1 cellular context compared by ENCODE assay signal in genomic region chr9:129486496-129487306, GRCh38.
TF ChIP-seq lines count a peak whose summit lies in the region.

No MANE protein-coding gene starts in this region.

TF ChIP-seq in HCT116, 20 proteins besides CTCF, POLR2A, EP300 and RAD21 (continued from another document):
- TF ChIP-seq, protein P1, sequence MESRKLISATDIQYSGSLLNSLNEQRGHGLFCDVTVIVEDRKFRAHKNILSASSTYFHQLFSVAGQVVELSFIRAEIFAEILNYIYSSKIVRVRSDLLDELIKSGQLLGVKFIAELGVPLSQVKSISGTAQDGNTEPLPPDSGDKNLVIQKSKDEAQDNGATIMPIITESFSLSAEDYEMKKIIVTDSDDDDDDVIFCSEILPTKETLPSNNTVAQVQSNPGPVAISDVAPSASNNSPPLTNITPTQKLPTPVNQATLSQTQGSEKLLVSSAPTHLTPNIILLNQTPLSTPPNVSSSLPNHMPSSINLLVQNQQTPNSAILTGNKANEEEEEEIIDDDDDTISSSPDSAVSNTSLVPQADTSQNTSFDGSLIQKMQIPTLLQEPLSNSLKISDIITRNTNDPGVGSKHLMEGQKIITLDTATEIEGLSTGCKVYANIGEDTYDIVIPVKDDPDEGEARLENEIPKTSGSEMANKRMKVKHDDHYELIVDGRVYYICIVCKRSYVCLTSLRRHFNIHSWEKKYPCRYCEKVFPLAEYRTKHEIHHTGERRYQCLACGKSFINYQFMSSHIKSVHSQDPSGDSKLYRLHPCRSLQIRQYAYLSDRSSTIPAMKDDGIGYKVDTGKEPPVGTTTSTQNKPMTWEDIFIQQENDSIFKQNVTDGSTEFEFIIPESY (IDR thresholded peaks at IDR 0.05; ENCODE audit: extremely low read depth, insufficient replicate concordance, low read length), result no peak
- TF ChIP-seq, protein P2, sequence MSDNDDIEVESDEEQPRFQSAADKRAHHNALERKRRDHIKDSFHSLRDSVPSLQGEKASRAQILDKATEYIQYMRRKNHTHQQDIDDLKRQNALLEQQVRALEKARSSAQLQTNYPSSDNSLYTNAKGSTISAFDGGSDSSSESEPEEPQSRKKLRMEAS (IDR thresholded peaks at IDR 0.05), result no peak
TF ChIP-seq in HCT116: peak in this region for 0.
